ENCODE assay signal across 27 cellular contexts in the genomic region with DNA sequence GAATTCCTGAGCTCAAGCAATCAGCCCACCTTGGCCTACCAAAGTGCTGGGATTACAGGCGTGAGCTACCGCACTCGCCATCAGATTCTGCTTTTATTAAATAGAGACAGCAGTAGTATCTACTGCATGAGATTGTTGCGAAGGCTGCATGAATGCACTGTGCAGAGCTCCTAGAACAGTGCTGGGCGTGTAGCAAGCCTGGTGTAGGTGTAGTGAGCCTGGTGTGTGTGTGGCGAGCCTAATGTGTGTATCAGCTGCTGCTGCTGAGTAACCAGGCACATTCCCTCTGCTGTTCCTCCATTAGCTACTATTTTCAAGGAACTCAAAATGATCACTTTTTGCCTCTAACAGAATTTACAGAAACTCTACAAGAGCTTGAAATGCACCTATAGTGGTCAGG.
"Had no signal": no experiment of that assay in that cellular context is flagged by ENCODE, and none has a peak within 500 bp of the region (broad histone marks: within the 10 kb centered on the region; RNA-seq: fewer than 3 reads in every experiment).

No MANE protein-coding gene starts in this region.

- H3K9ac ChIP-seq: SK-N-SH had no signal

- H3K4me3 ChIP-seq: ascending aorta, cardiac muscle cell, Peyer's patch, SJSA1 had no signal

- FAIRE-seq: TTC549 had no signal

- H3K36me3 ChIP-seq: ascending aorta, cardiac muscle cell, Peyer's patch, SJSA1 had no signal

- H3K9me3 ChIP-seq: ascending aorta, Peyer's patch, SJSA1, SK-N-SH had no signal

- H3K4me2 ChIP-seq: SK-N-SH had no signal

- DNase-seq: activated CD4-positive, alpha-beta T cell treated with anti-CD3 and anti-CD28 coated beads for 36 hours; activated CD4-positive, alpha-beta T cell treated with anti-CD3 and anti-CD28 coated beads, Interleukin-2, amount 10 ng/mL, durations not matched to agents 7 days and 5 days; activated CD4-positive, alpha-beta T cell treated with anti-CD3 and anti-CD28 coated beads, Interleukin-2, amount 50 U/mL, for 48 hours; activated CD8-positive, alpha-beta T cell treated with anti-CD3 and anti-CD28 coated beads, Interleukin-2, amount 10 ng/mL, durations not matched to agents 7 days and 5 days; activated gamma-delta T cell; activated naive CD4-positive, alpha-beta T cell treated with Interleukin-2 at 50 U/mL for 16 hours; activated naive CD8-positive, alpha-beta T cell treated with anti-CD3 and anti-CD28 coated beads, Interleukin-2, amount 10 ng/mL, durations not matched to agents 7 days and 5 days; activated T-cell treated with anti-CD3 and anti-CD28 coated beads, Interleukin-2, amount 50 U/mL, for 24 hours; Karpas-422; NCI-H1105 treated with DMSO at 0.1 percent for 48 hours; NCI-H1436; NCI-H1694; NCI-H1930; NCI-H2081 treated with DMSO at 0.1 percent for 48 hours; NCI-H345; NCI-H524 treated with DMSO at 0.1 percent for 48 hours; NCI-H748 treated with DMSO at 0.1 percent for 48 hours; NK-92 treated with Interleukin-12 subunit alpha and Interleukin-12 subunit beta, amount 100 ng/mL, for 24 hours; PC-3; Peyer's patch; RPMI8226; SHP77 treated with DMSO at 0.1 percent for 48 hours; SK-N-SH had no signal

- H3K27ac ChIP-seq: ascending aorta, cardiac muscle cell, Peyer's patch, SJSA1 had no signal

- H3K27me3 ChIP-seq: ascending aorta, cardiac muscle cell, Peyer's patch, SJSA1 had no signal
